Comparison of ENCODE assay signal across 14 cellular contexts in the genomic region with DNA sequence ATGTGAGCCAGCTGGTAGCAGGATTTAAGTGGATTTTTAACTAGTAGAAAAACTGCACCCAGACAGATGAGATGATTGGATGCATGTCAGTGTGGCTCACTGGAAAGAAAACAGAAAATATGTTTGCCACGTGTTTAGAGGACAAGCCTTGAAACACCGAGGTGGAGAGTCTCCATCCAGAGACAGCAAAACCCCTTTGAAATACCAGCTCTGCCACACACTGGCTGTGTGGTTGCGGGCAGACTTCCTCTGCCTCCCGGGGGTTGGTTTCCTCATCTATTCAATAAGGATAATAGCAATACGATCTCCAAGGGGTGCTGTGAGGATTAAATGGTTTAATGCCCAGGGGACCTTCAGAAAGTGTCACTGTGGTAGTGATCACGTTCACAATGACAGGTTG.
"Had no signal": no experiment of that assay in that cellular context is flagged by ENCODE, and none has a peak within 500 bp of the region (broad histone marks: within the 10 kb centered on the region; RNA-seq: fewer than 3 reads in every experiment).

No MANE protein-coding gene starts in this region.

- H3K4me3 Mint-ChIP-seq: memory B cell, natural killer cell had no signal

- H3K9me3 ChIP-seq: gastroesophageal sphincter, left ventricle myocardium inferior, right atrium auricular region, thyroid gland had no signal

- H3K36me3 ChIP-seq: brain microvascular endothelial cell, gastroesophageal sphincter, left ventricle myocardium inferior, right atrium auricular region, thyroid gland had no signal

- H3K27ac Mint-ChIP-seq: memory B cell, natural killer cell had no signal

- H3K4me1 ChIP-seq: gastroesophageal sphincter, right atrium auricular region, thyroid gland had no signal

- H3K4me1 Mint-ChIP-seq: natural killer cell had no signal

- DNase-seq: activated CD4-positive, alpha-beta T cell treated with anti-CD3 and anti-CD28 coated beads for 4 hours; activated effector memory CD4-positive, alpha-beta T cell treated with Interleukin-2 at 50 U/mL for 16 hours; amygdala; brain microvascular endothelial cell; effector memory CD4-positive, alpha-beta T cell; left ventricle myocardium inferior; natural killer cell; nucleus accumbens; thyroid gland had no signal

- H3K27me3 ChIP-seq: gastroesophageal sphincter, right atrium auricular region, thyroid gland had no signal

- H3K4me3 ChIP-seq: gastroesophageal sphincter, left ventricle myocardium inferior, right atrium auricular region, skin epidermis, thyroid gland had no signal

- H3K9me3 Mint-ChIP-seq: activated naive CD4-positive, alpha-beta T cell treated with anti-CD3 and anti-CD28 coated beads, Interleukin-2, amount 50 U/mL, for 72 hours; memory B cell; natural killer cell had no signal

- H3K27ac ChIP-seq: brain microvascular endothelial cell, gastroesophageal sphincter, left ventricle myocardium inferior, right atrium auricular region, skin epidermis, thyroid gland had no signal

- H3K36me3 Mint-ChIP-seq: activated naive CD4-positive, alpha-beta T cell treated with anti-CD3 and anti-CD28 coated beads, Interleukin-2, amount 50 U/mL, for 72 hours; memory B cell; natural killer cell had no signal
